Comparison of ENCODE assay signal across 1 cellular context in the genomic region with DNA sequence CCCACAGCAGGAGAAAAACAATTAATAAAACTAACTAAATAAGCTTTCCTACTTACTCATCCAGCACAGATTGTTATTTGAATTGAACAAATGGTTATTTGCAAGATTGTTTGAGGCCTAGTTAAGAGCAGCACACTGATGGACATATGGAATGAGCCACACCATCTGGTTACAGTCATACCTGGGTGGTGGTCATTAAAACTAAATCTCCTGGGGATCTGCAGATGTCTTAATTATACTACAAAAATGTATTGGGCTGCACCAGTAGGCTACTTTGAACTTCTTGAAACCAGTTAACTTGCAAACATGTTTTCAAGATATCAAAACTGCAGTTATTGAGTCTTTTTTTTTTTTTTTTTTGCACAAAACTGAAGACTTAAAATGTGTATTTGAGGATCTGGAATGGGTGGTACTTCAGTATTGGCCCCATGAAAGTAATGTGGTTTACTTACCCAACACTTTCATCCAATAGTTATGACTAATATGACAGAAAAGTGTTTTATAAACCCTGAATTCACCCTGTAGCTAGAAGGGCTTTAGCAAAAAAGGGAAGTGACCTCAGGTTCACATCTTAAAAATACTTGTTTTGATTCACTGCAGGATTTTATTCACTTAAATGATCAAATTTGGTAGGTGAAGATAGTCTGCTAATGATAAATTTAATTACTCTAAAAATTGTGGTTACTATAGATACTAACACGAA.
A peak's percentile ranks its signal among the peaks of the same experiment; 100 is the strongest.
TF ChIP-seq lines count a peak whose summit lies in the region.

No MANE protein-coding gene starts in this region.

TF ChIP-seq in GM12878, 131 proteins besides CTCF, POLR2A, EP300 and RAD21 (continued from another document):
- no peak for TF ChIP-seq IRF5 (IDR thresholded peaks at IDR 0.05; ENCODE audit: borderline replicate concordance)
- TF ChIP-seq EZH2 (IDR thresholded peaks at IDR 0.05; ENCODE audit: borderline replicate concordance, control insufficient read depth, low read depth, low read length) = no peak
- TF ChIP-seq RBBP5 (conservative IDR thresholded peaks at IDR 0.05) = no peak
- TF ChIP-seq ZNF274 (IDR thresholded peaks at IDR 0.05; ENCODE audit: insufficient read depth, insufficient read length) = no peak
- no peak for TF ChIP-seq YY1 (IDR thresholded peaks at IDR 0.05; ENCODE audit: low read depth, low read length)
- no peak for TF ChIP-seq RELA (IDR thresholded peaks at IDR 0.05; ENCODE audit: borderline replicate concordance, partially characterized antibody)
- TF ChIP-seq SIX5 (IDR thresholded peaks at IDR 0.05; ENCODE audit: low read depth, low read length, severe bottlenecking) = no peak
- TF ChIP-seq BACH1 (IDR thresholded peaks at IDR 0.05; ENCODE audit: borderline replicate concordance) = 0 out of 2 replicates have a peak, but pooled peaks have one; percentile 23
- TF ChIP-seq HDAC6 (IDR thresholded peaks at IDR 0.05; ENCODE audit: unreplicated experiment) = no peak
- no peak for TF ChIP-seq ZBTB11 (CRISPR knock-in tag; IDR thresholded peaks at IDR 0.05)
- TF ChIP-seq ZNF384 (IDR thresholded peaks at IDR 0.05; ENCODE audit: borderline replicate concordance, low read depth, low read length) = peak; percentile 70
- no peak for TF ChIP-seq ZBTB40 (IDR thresholded peaks at IDR 0.05; ENCODE audit: borderline replicate concordance)
- TF ChIP-seq MYC (IDR thresholded peaks at IDR 0.05; ENCODE audit: insufficient read depth, insufficient read length, insufficient replicate concordance, low read length, severe bottlenecking) = no peak
- TF ChIP-seq, protein P1, sequence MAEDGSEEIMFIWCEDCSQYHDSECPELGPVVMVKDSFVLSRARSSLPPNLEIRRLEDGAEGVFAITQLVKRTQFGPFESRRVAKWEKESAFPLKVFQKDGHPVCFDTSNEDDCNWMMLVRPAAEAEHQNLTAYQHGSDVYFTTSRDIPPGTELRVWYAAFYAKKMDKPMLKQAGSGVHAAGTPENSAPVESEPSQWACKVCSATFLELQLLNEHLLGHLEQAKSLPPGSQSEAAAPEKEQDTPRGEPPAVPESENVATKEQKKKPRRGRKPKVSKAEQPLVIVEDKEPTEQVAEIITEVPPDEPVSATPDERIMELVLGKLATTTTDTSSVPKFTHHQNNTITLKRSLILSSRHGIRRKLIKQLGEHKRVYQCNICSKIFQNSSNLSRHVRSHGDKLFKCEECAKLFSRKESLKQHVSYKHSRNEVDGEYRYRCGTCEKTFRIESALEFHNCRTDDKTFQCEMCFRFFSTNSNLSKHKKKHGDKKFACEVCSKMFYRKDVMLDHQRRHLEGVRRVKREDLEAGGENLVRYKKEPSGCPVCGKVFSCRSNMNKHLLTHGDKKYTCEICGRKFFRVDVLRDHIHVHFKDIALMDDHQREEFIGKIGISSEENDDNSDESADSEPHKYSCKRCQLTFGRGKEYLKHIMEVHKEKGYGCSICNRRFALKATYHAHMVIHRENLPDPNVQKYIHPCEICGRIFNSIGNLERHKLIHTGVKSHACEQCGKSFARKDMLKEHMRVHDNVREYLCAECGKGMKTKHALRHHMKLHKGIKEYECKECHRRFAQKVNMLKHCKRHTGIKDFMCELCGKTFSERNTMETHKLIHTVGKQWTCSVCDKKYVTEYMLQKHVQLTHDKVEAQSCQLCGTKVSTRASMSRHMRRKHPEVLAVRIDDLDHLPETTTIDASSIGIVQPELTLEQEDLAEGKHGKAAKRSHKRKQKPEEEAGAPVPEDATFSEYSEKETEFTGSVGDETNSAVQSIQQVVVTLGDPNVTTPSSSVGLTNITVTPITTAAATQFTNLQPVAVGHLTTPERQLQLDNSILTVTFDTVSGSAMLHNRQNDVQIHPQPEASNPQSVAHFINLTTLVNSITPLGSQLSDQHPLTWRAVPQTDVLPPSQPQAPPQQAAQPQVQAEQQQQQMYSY (CRISPR knock-in tag; IDR thresholded peaks at IDR 0.05) = no peak
- peak; percentile 52; the same call in 1 of the 2 replicates for TF ChIP-seq PML (IDR thresholded peaks at IDR 0.05; ENCODE audit: low read length)
- no peak for TF ChIP-seq JUND (IDR thresholded peaks at IDR 0.05; ENCODE audit: low read depth, low read length)
- TF ChIP-seq NKRF (conservative IDR thresholded peaks at IDR 0.05) = no peak
- TF ChIP-seq DPF2 (IDR thresholded peaks at IDR 0.05) = peak; percentile 88; the same call in 1 of the 2 replicates
- peak; percentile 62 to 67; a peak in 3 of 4 replicates for TF ChIP-seq IKZF2 (IDR thresholded peaks at IDR 0.05)
